ENCODE assay signal across 1 cellular context in the genomic region with DNA sequence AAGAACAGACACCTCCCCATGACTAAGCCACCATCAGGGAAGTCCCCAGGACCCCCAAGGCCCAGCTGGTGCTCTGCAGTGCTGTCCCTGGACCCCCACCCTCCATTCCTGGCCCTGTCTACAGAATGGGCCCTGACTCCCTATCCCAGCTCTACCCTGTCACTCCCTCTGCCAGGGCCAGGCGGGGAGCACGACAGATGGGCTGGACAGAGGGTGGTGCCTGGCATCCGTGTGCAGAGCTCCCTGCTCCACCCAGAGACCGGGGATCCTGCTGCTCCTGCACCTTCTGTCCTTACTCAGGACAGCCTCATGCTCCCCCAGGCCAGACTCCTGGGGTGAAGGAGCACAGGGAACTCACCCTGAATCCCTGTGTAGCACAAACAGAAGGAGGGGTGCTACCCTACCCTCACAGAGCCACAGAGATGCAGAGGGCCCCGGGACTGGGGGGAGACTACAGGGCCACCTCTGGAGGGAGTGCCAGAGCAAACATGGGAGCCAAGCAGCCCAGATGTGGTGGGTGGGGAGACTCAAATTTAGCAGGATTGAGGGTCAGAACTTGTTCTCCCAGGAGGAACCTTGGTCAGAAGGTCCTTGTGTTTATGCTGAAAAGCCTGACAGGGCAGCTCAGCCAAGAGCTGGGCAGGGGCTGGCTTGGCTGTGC.
TF ChIP-seq lines count a peak whose summit lies in the region.

No MANE protein-coding gene starts in this region.

TF ChIP-seq in SK-N-SH treated with all-trans-retinoic acid at 6 μM for 48 hours, 23 proteins besides CTCF, POLR2A, EP300 and RAD21 (continued from another document):
- TF ChIP-seq CSRNP3 (CRISPR knock-in tag; IDR thresholded peaks at IDR 0.05) = no peak
